In genomic region chr4:130185123-130185522, GRCh38 we compare ENCODE assay signal across 23 cellular contexts.
"Had no signal": no experiment of that assay in that cellular context is flagged by ENCODE, and none has a peak within 500 bp of the region (broad histone marks: within the 10 kb centered on the region; RNA-seq: fewer than 3 reads in every experiment).

No MANE protein-coding gene starts in this region.

- FAIRE-seq: pancreas, urothelium cell line had no signal

- H3K36me3 ChIP-seq: neutrophil, pancreas, prostate gland, right lobe of liver, sigmoid colon, stomach, thoracic aorta, thyroid gland, tibial nerve, upper lobe of left lung, vagina had no signal

- H3K27ac ChIP-seq: neutrophil, pancreas, prostate gland, right lobe of liver, sigmoid colon, stomach, thoracic aorta, thyroid gland, tibial nerve, upper lobe of left lung, vagina had no signal

- H3K9me3 ChIP-seq: neutrophil, pancreas, prostate gland, right lobe of liver, sigmoid colon, stomach, thoracic aorta, thyroid gland, tibial nerve, upper lobe of left lung, vagina had no signal

- DNase-seq: naive thymus-derived CD4-positive, alpha-beta T cell; nephron progenitor cell; nucleus accumbens; right cardiac atrium; right lobe of liver; sigmoid colon; small intestine; stimulated activated CD4-positive, alpha-beta T cell treated with anti-CD3 and anti-CD28 coated beads, Interleukin-15, amount 100 ng/mL, for 24 hours; stimulated activated CD4-positive, alpha-beta T cell treated with anti-CD3 and anti-CD28 coated beads, Interleukin-2, amount 100 ng/mL, for 24 hours; stimulated activated CD4-positive, alpha-beta T cell treated with anti-CD3 and anti-CD28 coated beads, Interleukin-2, amount 100 ng/mL, for 48 hours; stimulated activated CD4-positive, alpha-beta T cell treated with anti-CD3 and anti-CD28 coated beads, Interleukin-4, amount 100 ng/mL, for 24 hours; stimulated activated naive B cell treated with anti-CD40 and anti-IgM and Interleukin-4, amounts not matched to agents 10 μg/mL and 1 μg/mL and 100 μg/mL, for 72 hours; stimulated activated naive CD4-positive, alpha-beta T cell treated with Interleukin-2 at 50 U/mL for 16 hours; stomach; thyroid gland had no signal

- H3K27me3 ChIP-seq: neutrophil, pancreas, right lobe of liver, sigmoid colon, stomach, thyroid gland, tibial nerve, upper lobe of left lung, vagina had no signal

- H3K4me1 ChIP-seq: pancreas, prostate gland, right lobe of liver, sigmoid colon, stomach, thyroid gland, tibial nerve, upper lobe of left lung, vagina had no signal

- H3K4me3 ChIP-seq: pancreas, prostate gland, right lobe of liver, sigmoid colon, stomach, thoracic aorta, thyroid gland, tibial nerve, upper lobe of left lung, vagina had no signal
